In the genomic region with DNA sequence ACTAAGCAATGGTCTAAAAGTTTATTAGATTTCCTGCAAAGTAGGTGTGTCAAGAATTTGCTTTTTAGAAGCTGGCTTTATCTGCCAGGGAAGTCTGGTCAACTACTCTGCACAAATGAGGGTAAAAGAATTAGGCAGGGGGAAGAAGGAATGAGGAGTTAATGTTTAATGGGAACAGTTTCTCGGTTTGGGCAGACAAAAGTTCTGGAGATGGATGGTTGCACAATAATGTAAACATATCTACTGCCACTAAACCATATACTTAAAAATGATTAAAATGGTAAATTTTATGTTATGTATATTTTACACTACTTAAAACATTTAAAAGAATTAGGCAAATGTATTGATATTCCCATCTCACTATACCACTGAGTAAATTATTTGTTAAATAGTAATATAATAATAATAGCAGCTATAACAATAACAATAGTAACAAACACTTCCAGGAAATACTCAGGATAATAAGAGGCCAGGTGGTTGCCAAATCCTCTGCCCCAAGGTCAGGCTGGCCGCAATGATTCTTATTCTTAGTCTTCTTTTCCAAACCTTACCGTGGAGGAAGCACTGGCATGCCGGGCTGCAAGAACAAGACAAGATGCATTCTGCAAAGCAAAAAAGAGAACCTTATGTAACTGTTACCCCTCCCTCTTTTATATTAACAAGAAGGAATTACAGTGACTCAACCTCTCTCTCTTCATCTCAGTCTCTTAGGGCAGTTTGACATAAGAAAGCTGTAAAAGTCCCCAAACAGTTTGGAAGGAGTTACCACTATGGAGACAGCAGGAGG, we compare ENCODE assay signal across 1 cellular context.
TF ChIP-seq lines count a peak whose summit lies in the region.

No MANE protein-coding gene starts in this region.

TF ChIP-seq in HCT116, 20 proteins besides CTCF, POLR2A, EP300 and RAD21:
- no peak for TF ChIP-seq SP1 (IDR thresholded peaks at IDR 0.05; ENCODE audit: low read depth)
- no peak for TF ChIP-seq ELF1 (IDR thresholded peaks at IDR 0.05; ENCODE audit: borderline replicate concordance, low read depth)
- TF ChIP-seq ATF3 (IDR thresholded peaks at IDR 0.05) = no peak
- TF ChIP-seq EGR1 (IDR thresholded peaks at IDR 0.05; ENCODE audit: low read depth) = no peak
- TF ChIP-seq ZFX (IDR thresholded peaks at IDR 0.05) = no peak
- no peak for TF ChIP-seq POLR2AphosphoS5 (IDR thresholded peaks at IDR 0.05; ENCODE audit: low read depth, low read length)
